Comparison of ENCODE assay signal across 13 cellular contexts in genomic region chr9:110104201-110104845, GRCh38.
DNase-seq lines count a peak whose midpoint lies in the region; ATAC-seq, FAIRE-seq and TF ChIP-seq lines count a peak whose summit lies in the region.
"Had no signal": no experiment of that assay in that cellular context is flagged by ENCODE, and none has a peak within 500 bp of the region (broad histone marks: within the 10 kb centered on the region; RNA-seq: fewer than 3 reads in every experiment).

No MANE protein-coding gene starts in this region.

- CTCF ChIA-PET in RWPE1 (lab: Yijun Ruan, JAX), result no interaction called here

- H3K4me1 ChIP-seq in RWPE2 (ENCODE audit: insufficient read depth, poor library complexity, severe bottlenecking) (peaks cover 19% of the 10 kb centered on the region), sigmoid colon (peaks cover 0 to 38% (median 30%) of the 10 kb centered on the region in 4 donors)

- FAIRE-seq in GM12892 (lab: Jason Lieb, UNC), result peak; percentile 17

- H3K27ac ChIP-seq in RWPE2 (ENCODE audit: poor library complexity, severe bottlenecking) (peak overlapping the region; percentile 39), sigmoid colon (peak overlapping the region in 3 of 4 donors; percentile 2 to 58 (median 50)), RWPE1 (no peak overlapping the region)
- H3K27ac ChIP-seq: cardiac muscle cell had no signal

- intact Hi-C loops in sigmoid colon (cut with DNase I), result no loop called here

- H3K27me3 Mint-ChIP-seq in glutamatergic neuron (ENCODE audit: unreplicated experiment), result peaks cover 15% of the 10 kb centered on the region
- no peaks in the 10 kb centered on the region for H3K27me3 Mint-ChIP-seq in natural killer cell treated with Interleukin-12 subunit alpha and Interleukin-12 subunit beta and Interleukin-15 and Interleukin-18, amount 100 ng/mL, for 72 hours
- H3K27me3 Mint-ChIP-seq: CD4-positive, CD25-positive, alpha-beta regulatory T cell had no signal

- POLR2A ChIA-PET in RWPE1 (lab: Yijun Ruan, JAX; ENCODE audit: low non-redundant PET), result no interaction called here

- TF ChIP-seq POLR2A in GM12892 (IDR thresholded peaks at IDR 0.05; ENCODE audit: low read depth, low read length) (no peak), sigmoid colon (IDR thresholded peaks at IDR 0.05) (no peak)

- H3K27me3 ChIP-seq in RWPE2 (ENCODE audit: insufficient read depth, poor library complexity, severe bottlenecking) (no peaks in the 10 kb centered on the region), sigmoid colon (no peaks in the 10 kb centered on the region)
- H3K27me3 ChIP-seq: cardiac muscle cell had no signal

- no peak for DNase-seq in GM12892 (ENCODE audit: insufficient read length)
- no peak for DNase-seq in RWPE2 (ENCODE audit: low spot score)
- DNase-seq in glutamatergic neuron, result no peak
- DNase-seq in sigmoid colon, result no peak
- DNase-seq in NCI-H128 (lab: John Stamatoyannopoulos, UW; ENCODE audit: unreplicated experiment), result no peak
- no peak for DNase-seq in natural killer cell treated with Interleukin-12 subunit alpha and Interleukin-12 subunit beta and Interleukin-15 and Interleukin-18, amount 100 ng/mL, for 72 hours (ENCODE audit: low spot score)
- DNase-seq in HuH-7 (ENCODE audit: low spot score), result no peak
- no peak for DNase-seq in RWPE1 (ENCODE audit: low spot score)
- DNase-seq: activated CD4-positive, alpha-beta T cell treated with anti-CD3 and anti-CD28 coated beads, Interleukin-2, amount 50 U/mL, for 48 hours; activated effector memory CD4-positive, alpha-beta T cell treated with anti-CD3 and anti-CD28 coated beads, Interleukin-2, amount 50 U/mL, for 16 hours; CD4-positive, CD25-positive, alpha-beta regulatory T cell had no signal

- H3K9me3 Mint-ChIP-seq in glutamatergic neuron (ENCODE audit: unreplicated experiment), result peaks cover 21% of the 10 kb centered on the region
- H3K9me3 Mint-ChIP-seq in natural killer cell treated with Interleukin-12 subunit alpha and Interleukin-12 subunit beta and Interleukin-15 and Interleukin-18, amount 100 ng/mL, for 72 hours, result no peaks in the 10 kb centered on the region
- H3K9me3 Mint-ChIP-seq: CD4-positive, CD25-positive, alpha-beta regulatory T cell had no signal

- TF ChIP-seq CTCF in RWPE2 (IDR thresholded peaks at IDR 0.05; ENCODE audit: poor library complexity, severe bottlenecking) (no peak), glutamatergic neuron (IDR thresholded peaks at IDR 0.05; ENCODE audit: partially characterized antibody, unreplicated experiment) (no peak), sigmoid colon (IDR thresholded peaks at IDR 0.05) (no peak), RWPE1 (conservative IDR thresholded peaks at IDR 0.05; ENCODE audit: low read depth) (no peak)

- H3K9me3 ChIP-seq in RWPE2 (ENCODE audit: severe bottlenecking) (no peaks in the 10 kb centered on the region), sigmoid colon (no peaks in the 10 kb centered on the region)

- 73 to 79% methylated on average over 7 of the region's 7 CpGs for WGBS in sigmoid colon, 2 donors

- H3K36me3 Mint-ChIP-seq in glutamatergic neuron (ENCODE audit: unreplicated experiment), result no peaks in the 10 kb centered on the region
- no peaks in the 10 kb centered on the region for H3K36me3 Mint-ChIP-seq in natural killer cell treated with Interleukin-12 subunit alpha and Interleukin-12 subunit beta and Interleukin-15 and Interleukin-18, amount 100 ng/mL, for 72 hours

- H3K4me3 Mint-ChIP-seq in glutamatergic neuron (ENCODE audit: unreplicated experiment), result no peak overlapping the region
- H3K4me3 Mint-ChIP-seq in natural killer cell treated with Interleukin-12 subunit alpha and Interleukin-12 subunit beta and Interleukin-15 and Interleukin-18, amount 100 ng/mL, for 72 hours, result no peak overlapping the region
- H3K4me3 Mint-ChIP-seq: CD4-positive, CD25-positive, alpha-beta regulatory T cell had no signal

- peaks cover 74% of the 10 kb centered on the region for H3K4me1 Mint-ChIP-seq in glutamatergic neuron (ENCODE audit: low read depth, unreplicated experiment)
- no peaks in the 10 kb centered on the region for H3K4me1 Mint-ChIP-seq in natural killer cell treated with Interleukin-12 subunit alpha and Interleukin-12 subunit beta and Interleukin-15 and Interleukin-18, amount 100 ng/mL, for 72 hours (ENCODE audit: low read depth in 2 of 2)

- peak overlapping the region; percentile 89 for H3K27ac Mint-ChIP-seq in glutamatergic neuron (ENCODE audit: unreplicated experiment)
- no peak overlapping the region for H3K27ac Mint-ChIP-seq in natural killer cell treated with Interleukin-12 subunit alpha and Interleukin-12 subunit beta and Interleukin-15 and Interleukin-18, amount 100 ng/mL, for 72 hours
- H3K27ac Mint-ChIP-seq: CD4-positive, CD25-positive, alpha-beta regulatory T cell had no signal

- H3K4me3 ChIP-seq in RWPE2 (ENCODE audit: severe bottlenecking), result no peak overlapping the region
- no peak overlapping the region for H3K4me3 ChIP-seq in sigmoid colon
- H3K4me3 ChIP-seq: cardiac muscle cell had no signal

- H3K36me3 ChIP-seq in RWPE2 (ENCODE audit: low read depth), result peaks cover 37% of the 10 kb centered on the region
- H3K36me3 ChIP-seq in sigmoid colon, result no peaks in the 10 kb centered on the region
- H3K36me3 ChIP-seq: cardiac muscle cell had no signal

- ATAC-seq in RWPE2 (ENCODE audit: low read depth), result peak; percentile 60
- no peak for ATAC-seq in natural killer cell treated with Interleukin-12 subunit alpha and Interleukin-12 subunit beta and Interleukin-15 and Interleukin-18, amount 100 ng/mL, for 72 hours
- ATAC-seq: Panc1 had no signal

- no peak for TF ChIP-seq EP300 in sigmoid colon (IDR thresholded peaks at IDR 0.05)
